ENCODE assay signal across 29 cellular contexts in the genomic region with DNA sequence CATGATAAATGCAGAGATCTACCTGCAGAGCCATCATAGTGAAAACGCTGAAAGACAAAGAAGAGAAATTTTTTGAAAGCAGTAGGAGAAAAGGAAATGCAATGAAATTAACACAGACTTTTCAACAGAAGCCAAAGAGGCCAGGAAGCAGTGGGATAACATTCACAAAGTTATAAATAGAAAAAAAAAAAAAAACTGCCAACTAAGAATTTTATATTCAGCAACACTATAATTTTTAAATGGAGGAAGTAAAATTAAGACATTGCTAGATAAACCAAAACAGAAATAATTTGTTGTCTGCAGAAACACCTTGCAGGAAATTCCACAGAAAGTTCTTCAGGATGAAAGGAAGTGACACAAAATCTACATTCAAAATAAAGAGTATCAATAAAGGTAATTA.
DNase-seq lines count a peak whose midpoint lies in the region; ATAC-seq, FAIRE-seq and TF ChIP-seq lines count a peak whose summit lies in the region.
"Had no signal": no experiment of that assay in that cellular context is flagged by ENCODE, and none has a peak within 500 bp of the region (broad histone marks: within the 10 kb centered on the region; RNA-seq: fewer than 3 reads in every experiment).

No MANE protein-coding gene starts in this region.

- no peak for ATAC-seq in pancreas
- ATAC-seq: A549; CD8-positive, alpha-beta T cell had no signal

- H3K4me1 ChIP-seq in HEK293 (ENCODE audit: control insufficient read depth, insufficient read depth, low read length) (no peaks in the 10 kb centered on the region), pancreas (no peaks in the 10 kb centered on the region), transverse colon (no peaks in the 10 kb centered on the region)
- H3K4me1 ChIP-seq: A549; BE2C; BLaER1; BLaER1 treated with 17β-estradiol and CSF1 and Interleukin-3, amounts not matched to agents 10 nM and 100 nM; Caco-2 had no signal

- intact Hi-C loops in pancreas (cut with DNase I) (no loop called here), transverse colon (cut with DNase I; ENCODE audit: low total_unique reads) (no loop called here)

- FAIRE-seq in pancreas (lab: Jason Lieb, UNC), result peak; percentile 13
- FAIRE-seq: A549, D721Med had no signal

- H3K9me3 ChIP-seq in HEK293 (ENCODE audit: control insufficient read depth, insufficient read depth, low read depth, low read length) (no peaks in the 10 kb centered on the region), pancreas (no peaks in the 10 kb centered on the region), transverse colon (peaks cover 8 to 14% of the 10 kb centered on the region in 2 donors)
- H3K9me3 ChIP-seq: A549, BE2C, Caco-2 had no signal

- no peaks in the 10 kb centered on the region for H3K36me3 ChIP-seq in HEK293 (ENCODE audit: control insufficient read depth in 2 of 2, insufficient read depth in 1 of 2, low read length in 2 of 2)
- no peaks in the 10 kb centered on the region for H3K36me3 ChIP-seq in pancreas
- no peaks in the 10 kb centered on the region for H3K36me3 ChIP-seq in transverse colon
- H3K36me3 ChIP-seq: BE2C; BLaER1; BLaER1 treated with 17β-estradiol and CSF1 and Interleukin-3, amounts not matched to agents 10 nM and 100 nM had no signal

- H3K27me3 ChIP-seq in pancreas (no peaks in the 10 kb centered on the region), transverse colon (no peaks in the 10 kb centered on the region)
- H3K27me3 ChIP-seq: BE2C; BLaER1; BLaER1 treated with 17β-estradiol and CSF1 and Interleukin-3, amounts not matched to agents 10 nM and 100 nM had no signal

- TF ChIP-seq CTCF in HEK293 (tag by site-specific recombination; IDR thresholded peaks at IDR 0.05) (no peak), pancreas (IDR thresholded peaks at IDR 0.05) (no peak), transverse colon (IDR thresholded peaks at IDR 0.05) (no peak)

- POLR2A ChIA-PET in HEK293 (lab: Yijun Ruan, JAX), result no interaction called here

- H3K4me3 ChIP-seq in HEK293 (ENCODE audit: low read depth, low read length), result no peak overlapping the region
- H3K4me3 ChIP-seq in pancreas, result no peak overlapping the region
- H3K4me3 ChIP-seq in transverse colon, result no peak overlapping the region
- H3K4me3 ChIP-seq: A549; BLaER1; BLaER1 treated with 17β-estradiol and CSF1 and Interleukin-3, amounts not matched to agents 10 nM and 100 nM had no signal

- DNase-seq in pancreas, result no peak
- no peak for DNase-seq in AML-193 (lab: John Stamatoyannopoulos, UW)
- DNase-seq in transverse colon, result no peak
- DNase-seq: 8988T; ACHN; BE2C; C1 segment of cervical spinal cord; Caco-2; Calu3; CD4-positive, alpha-beta memory T cell; CD4-positive, alpha-beta T cell; CD4-positive, CD25-positive, alpha-beta regulatory T cell; CD8-positive, alpha-beta memory T cell; CD8-positive, alpha-beta T cell; COR-L47; DMS 273 treated with DMSO at 0.1 percent for 48 hours; DMS153; DMS53; DMS79; DMS79 treated with DMSO at 0.1 percent for 48 hours; DND-41; EL had no signal

- in situ Hi-C loops in transverse colon (cut with MboI; ENCODE audit: low pct_ligation_motif_present in 1 of 4, low pct_unique_long_range_greater_than_20kb in 1 of 4, low sequenced_read_pairs in 3 of 4), result no loop called here

- no peak for TF ChIP-seq POLR2A in transverse colon (IDR thresholded peaks at IDR 0.05)

- CTCF ChIA-PET in HEK293 (lab: Yijun Ruan, JAX), result no interaction called here

- 55 to 78% methylated on average over 1 of the region's 1 CpG for WGBS in pancreas, 2 donors
- 75 to 87% methylated on average over 1 of the region's 1 CpG for WGBS in transverse colon (ENCODE audit: low coverage in 1 of 2), 2 donors

- H3K27ac ChIP-seq in HEK293 (ENCODE audit: extremely low read depth, low read depth, low read length) (no peak overlapping the region), pancreas (no peak overlapping the region), transverse colon (no peak overlapping the region)
- H3K27ac ChIP-seq: 22Rv1; A549; BLaER1; BLaER1 treated with 17β-estradiol and CSF1 and Interleukin-3, amounts not matched to agents 10 nM and 100 nM; C4-2B had no signal

- TF ChIP-seq EP300 in transverse colon (IDR thresholded peaks at IDR 0.05; ENCODE audit: low read depth), result no peak

TF ChIP-seq in HEK293, 187 proteins besides CTCF, POLR2A, EP300 and RAD21:
- TF ChIP-seq ZBTB7A (tag by site-specific recombination; IDR thresholded peaks at IDR 0.05; ENCODE audit: low read depth) (no peak), ZNF10 (tag by site-specific recombination; IDR thresholded peaks at IDR 0.05) (no peak), ZNF223 (tag by site-specific recombination; IDR thresholded peaks at IDR 0.05) (no peak), TRIM28 (IDR thresholded peaks at IDR 0.05; ENCODE audit: borderline replicate concordance, low read length) (peak; percentile 36; the same call in 1 of the 2 replicates), SETDB1 (IDR thresholded peaks at IDR 0.05; ENCODE audit: insufficient read length, low read length) (peak; percentile 95), ZNF366 (tag by site-specific recombination; conservative IDR thresholded peaks at IDR 0.05) (no peak), ZNF530 (tag by site-specific recombination; IDR thresholded peaks at IDR 0.05; ENCODE audit: low read depth) (no peak), ZNF416 (tag by site-specific recombination; IDR thresholded peaks at IDR 0.05) (no peak)
